In the genomic region with DNA sequence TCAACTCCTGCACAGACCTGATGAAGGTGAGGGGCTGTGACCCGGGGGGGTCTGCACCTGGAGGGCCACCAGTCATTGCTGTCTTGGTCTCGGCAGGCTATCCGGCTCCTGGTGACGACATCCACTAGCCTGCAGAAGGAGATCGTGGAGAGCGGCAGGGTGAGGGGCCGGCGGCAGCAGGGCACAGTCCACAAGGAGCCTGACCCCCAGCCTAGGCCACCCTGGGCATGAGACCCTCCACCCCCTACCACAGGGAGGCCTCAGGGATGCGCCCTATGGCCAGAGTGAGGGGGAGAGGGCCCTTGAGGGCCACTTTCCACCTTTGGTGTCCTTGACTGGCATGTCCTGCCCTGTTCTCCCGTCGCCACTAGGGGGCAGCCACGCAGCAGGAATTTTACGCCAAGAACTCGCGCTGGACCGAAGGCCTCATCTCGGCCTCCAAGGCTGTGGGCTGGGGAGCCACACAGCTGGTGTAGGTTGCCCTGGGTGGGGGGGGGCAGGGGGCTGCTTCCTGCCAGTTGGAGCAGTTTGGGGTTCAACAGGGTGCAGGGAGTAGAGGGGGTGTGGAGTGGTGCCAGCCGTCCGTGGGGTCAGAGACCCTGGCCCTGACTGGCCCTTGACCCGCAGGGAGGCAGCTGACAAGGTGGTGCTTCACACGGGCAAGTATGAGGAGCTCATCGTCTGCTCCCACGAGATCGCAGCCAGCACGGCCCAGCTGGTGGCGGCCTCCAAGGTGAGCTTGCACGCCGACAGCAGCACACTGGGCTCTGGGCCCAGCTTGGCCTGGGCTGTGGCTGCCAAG, we compare ENCODE assay signal across 8 cellular contexts. TPM values are rescaled to one million over a fixed set of nuclear protein-coding genes. Genes with fewer than 3 reads are reported as not detected.
DNase-seq lines count a peak whose midpoint lies in the region; ATAC-seq, FAIRE-seq and TF ChIP-seq lines count a peak whose summit lies in the region.

No MANE protein-coding gene starts in this region.

- ATAC-seq in pancreas (peak; percentile 73 to 84 (median 80)), HG03571 (IDR thresholded peaks at IDR 0.05; ENCODE audit: unreplicated experiment) (no peak)

- DNase-seq in GDM1 (lab: John Stamatoyannopoulos, UW), result peak; percentile 51
- DNase-seq in LHCN-M2 (ENCODE audit: low read depth), result peak; percentile 71
- peak; percentile 81 to 88 for DNase-seq in SJCRH30
- DNase-seq in activated gamma-delta T cell treated with anti-CD3 and anti-CD28 coated beads, Interleukin-2, amount 50 U/mL, for 16 hours (ENCODE audit: low read depth), result peak; percentile 72
- peak; percentile 84 to 86 for DNase-seq in frontal cortex (ENCODE audit: low spot score in 2 of 2)
- peak; percentile 85 to 96 (median 92) for DNase-seq in pancreas
- DNase-seq in tibial artery, result peak; percentile 81 to 89

- FAIRE-seq in frontal cortex (lab: Jason Lieb, UNC) (no peak), pancreas (lab: Jason Lieb, UNC) (no peak)

- H3K27me3 ChIP-seq in SJCRH30 (no peaks in the 10 kb centered on the region), pancreas (no peaks in the 10 kb centered on the region), tibial artery (no peaks in the 10 kb centered on the region)

- 20 to 25% methylated on average over 28 of the region's 28 CpGs for WGBS in pancreas, 2 donors

- H3K9me3 ChIP-seq in SJCRH30 (replicated peaks) (no peaks in the 10 kb centered on the region), pancreas (no peaks in the 10 kb centered on the region), tibial artery (no peaks in the 10 kb centered on the region)

- TF ChIP-seq CTCF in pancreas (IDR thresholded peaks at IDR 0.05) (peak; percentile 86 to 93 (median 91)), tibial artery (IDR thresholded peaks at IDR 0.05) (peak; percentile 93 to 96)

- H3K27ac ChIP-seq in SJCRH30, result no peak overlapping the region
- peak overlapping the region; percentile 31 to 69 (median 54) for H3K27ac ChIP-seq in pancreas
- no peak overlapping the region for H3K27ac ChIP-seq in tibial artery

- peaks cover 8% of the 10 kb centered on the region for H3K36me3 ChIP-seq in SJCRH30
- H3K36me3 ChIP-seq in pancreas, result peaks cover 0 to 32% (median 7%) of the 10 kb centered on the region in 3 donors
- peaks cover 5 to 71% (median 30%) of the 10 kb centered on the region in 3 donors for H3K36me3 ChIP-seq in tibial artery

- intact Hi-C loops in pancreas (cut with DNase I) (loop anchor here in 2 of 3 donors (5.0 to 10.0 kb wide), 2 partner anchors 92 to 375 kb away; partner anchors contain the start of genes MPHOSPH9 (in 1 of the 2) and MTRFR (in 1 of the 2)), tibial artery (cut with DNase I; ENCODE audit: low total_unique reads) (loop anchor here (1.0 kb wide), 1 partner anchor 92 kb away; no protein-coding TSS in a partner anchor)

- H3K4me1 ChIP-seq in SJCRH30 (no peaks in the 10 kb centered on the region; the same call in 1 of the 2 replicates), pancreas (peaks cover 6 to 14% (median 14%) of the 10 kb centered on the region in 3 donors), tibial artery (peaks cover 0 to 29% (median 4%) of the 10 kb centered on the region in 4 donors)

- H3K4me3 ChIP-seq in SJCRH30, result no peak overlapping the region
- H3K4me3 ChIP-seq in pancreas, result no peak overlapping the region
- no peak overlapping the region for H3K4me3 ChIP-seq in tibial artery

RNA-seq across cellular contexts. Expression of gene HIP1R, which starts 25.0 kb away (rescaled TPM):
- total RNA-seq in LHCN-M2 (2014; rRNA removed), result 14.1 and 15.6 TPM in 2 replicates
- polyA plus RNA-seq in LHCN-M2 (2012), result 8.2 TPM
- total RNA-seq in SJCRH30 (2014; rRNA removed; shearing (Covaris generic)), result 6.5 and 9.8 TPM in 2 replicates
- 88.0 TPM for total RNA-seq in frontal cortex
- 10 to 100 TPM; 41.0 to 96.3 (median 47.9) TPM for total RNA-seq in pancreas
- polyA plus RNA-seq in pancreas, result 100 to 1,000 TPM; 158 to 206 TPM

RNA-seq across cellular contexts. Expression of gene VPS37B, which starts 35.7 kb away (rescaled TPM):
- total RNA-seq in LHCN-M2 (2014; rRNA removed) (62.8 and 66.0 TPM in 2 replicates), frontal cortex (13.0 TPM), pancreas (10 to 100 TPM; 13.5 to 20.2 (median 17.3) TPM)
- 28.6 TPM for polyA plus RNA-seq in LHCN-M2 (2012)
- 33.2 and 34.2 TPM in 2 replicates for total RNA-seq in SJCRH30 (2014; rRNA removed; shearing (Covaris generic))
- 10 to 100 TPM; 27.4 to 30.1 TPM for polyA plus RNA-seq in pancreas

Comparison
In these comparisons a context has a peak if more than half of its experiments do, and no peak if none do; other contexts are left out.
1. H3K27ac ChIP-seq: peak in pancreas (4 of 4); none in SJCRH30 (single experiment) and tibial artery (0 of 2).
2. Peak in every context shown above with its lines, with median percentiles within 50 percentile points of each other: DNase-seq.